Comparison of ENCODE assay signal across 7 cellular contexts in genomic region chr16:15641753-15642556, GRCh38. TPM values are rescaled to one million over a fixed set of nuclear protein-coding genes. Genes with fewer than 3 reads are reported as not detected.
DNase-seq lines count a peak whose midpoint lies in the region; ATAC-seq and TF ChIP-seq lines count a peak whose summit lies in the region.

No MANE protein-coding gene starts in this region.

- H3K4me3 ChIP-seq in HCT116 (replicated peaks in 1 of 2; ENCODE audit: low read depth in 1 of 2, low read length in 2 of 2) (peak overlapping the region; percentile 72 to 76), iPS-11a (ENCODE audit: low read depth, low read length) (peak overlapping the region; percentile 87)

- peak overlapping the region; percentile 84 for H3K4me3 Mint-ChIP-seq in activated B cell treated with CpG ODN at 0.5 μM for 24 hours
- peak overlapping the region; percentile 78 for H3K4me3 Mint-ChIP-seq in stimulated activated memory B cell treated with anti-CD40 and anti-IgM and Interleukin-4, amounts not matched to agents 10 μg/mL and 1 μg/mL and 100 μg/mL, for 72 hours

- peaks cover 43% of the 10 kb centered on the region for H3K36me3 Mint-ChIP-seq in activated B cell treated with CpG ODN at 0.5 μM for 24 hours (ENCODE audit: low read depth)
- H3K36me3 Mint-ChIP-seq in stimulated activated memory B cell treated with anti-CD40 and anti-IgM and Interleukin-4, amounts not matched to agents 10 μg/mL and 1 μg/mL and 100 μg/mL, for 72 hours, result peaks cover 22% of the 10 kb centered on the region

- POLR2A ChIA-PET in HCT116 (lab: Charles Lee), result interaction anchor here (1.0 to 3.7 kb wide), 4 partner anchors 28 to 91 kb away, joined by 4 to 18 read pairs (median 6); no protein-coding TSS in a partner anchor
- POLR2A ChIA-PET in activated B cell treated with CpG ODN at 0.5 μM for 24 hours (lab: Charles Lee), result interaction anchor here (0.5 to 7.3 kb wide), 16 partner anchors 10 to 365 kb away, joined by 3 to 142 read pairs (median 6); partner anchors contain the start of genes BMERB1, CEP20 and NDE1
- POLR2A ChIA-PET in GM10248 (lab: Yijun Ruan, JAX), result no interaction called here

- TF ChIP-seq CTCF in HCT116 (IDR thresholded peaks at IDR 0.05 in 2 of 3, conservative IDR thresholded peaks at IDR 0.05 in 1 of 3; ENCODE audit: borderline replicate concordance in 1 of 3, insufficient read depth in 1 of 3, low read depth in 2 of 3, low read length in 2 of 3) (no peak), activated B cell treated with CpG ODN at 0.5 μM for 24 hours (IDR thresholded peaks at IDR 0.05) (no peak), GM13977 (IDR thresholded peaks at IDR 0.05; ENCODE audit: extremely low read depth, insufficient read depth, missing control alignments) (no peak), GM10248 (IDR thresholded peaks at IDR 0.05; ENCODE audit: control extremely low read depth, extremely low read depth, low read depth, missing control alignments) (no peak)

- intact Hi-C loops in HCT116 (cut with micrococcal nuclease), result loop anchor here (2.0 kb wide), 2 partner anchors 51 to 147 kb away; no protein-coding TSS in a partner anchor
- intact Hi-C loops in activated B cell treated with CpG ODN at 0.5 μM for 24 hours (cut with micrococcal nuclease), result loop anchor here (1.0 to 10.0 kb wide), 4 partner anchors 10 to 1010 kb away; partner anchors contain the start of genes BFAR, CEP20 and PARN

- no peaks in the 10 kb centered on the region for H3K27me3 Mint-ChIP-seq in activated B cell treated with CpG ODN at 0.5 μM for 24 hours
- H3K27me3 Mint-ChIP-seq in stimulated activated memory B cell treated with anti-CD40 and anti-IgM and Interleukin-4, amounts not matched to agents 10 μg/mL and 1 μg/mL and 100 μg/mL, for 72 hours, result no peaks in the 10 kb centered on the region

- H3K4me1 Mint-ChIP-seq in activated B cell treated with CpG ODN at 0.5 μM for 24 hours, result peaks cover 83% of the 10 kb centered on the region
- H3K4me1 Mint-ChIP-seq in stimulated activated memory B cell treated with anti-CD40 and anti-IgM and Interleukin-4, amounts not matched to agents 10 μg/mL and 1 μg/mL and 100 μg/mL, for 72 hours, result peaks cover 70% of the 10 kb centered on the region

- no peak for TF ChIP-seq POLR2A in HCT116 (IDR thresholded peaks at IDR 0.05; ENCODE audit: borderline replicate concordance, extremely low read depth, insufficient read depth, insufficient read length)

- TF ChIP-seq RAD21 in HCT116 (IDR thresholded peaks at IDR 0.05; ENCODE audit: low read depth), result no peak

- ATAC-seq in HCT116, result no peak
- ATAC-seq in activated B cell treated with CpG ODN at 0.5 μM for 24 hours (ENCODE audit: low read depth), result no peak
- no peak for ATAC-seq in stimulated activated memory B cell treated with anti-CD40 and anti-IgM and Interleukin-4, amounts not matched to agents 10 μg/mL and 1 μg/mL and 100 μg/mL, for 72 hours

- H2AFZ ChIP-seq in HCT116 (ENCODE audit: low read depth, low read length, poor library complexity, severe bottlenecking), result no peak overlapping the region

- DNase-seq in HCT116 (ENCODE audit: low read depth, low spot score) (no peak), activated B cell treated with CpG ODN at 0.5 μM for 24 hours (no peak), GM13977 (ENCODE audit: low spot score) (no peak), GM10248 (ENCODE audit: extremely low spot score) (no peak), AG20443 (ENCODE audit: low spot score) (no peak)

- peaks cover 33 to 43% of the 10 kb centered on the region in 2 experiments for H3K4me1 ChIP-seq in HCT116 (ENCODE audit: control insufficient read depth in 1 of 2, insufficient read depth in 2 of 2, low read length in 2 of 2)

- no peaks in the 10 kb centered on the region for H3K9me3 ChIP-seq in HCT116 (ENCODE audit: control insufficient read depth in 1 of 2, insufficient read depth in 1 of 2, low read depth in 1 of 2, low read length in 2 of 2)

- peaks cover 31% of the 10 kb centered on the region for H3K79me2 ChIP-seq in HCT116 (ENCODE audit: insufficient read depth, low read length)

- no peaks in the 10 kb centered on the region for H3K9me2 ChIP-seq in HCT116 (ENCODE audit: insufficient read depth)

- H3K27ac ChIP-seq in HCT116 (ENCODE audit: low read depth, low read length), result peak overlapping the region; percentile 74

- no peaks in the 10 kb centered on the region for H3K27me3 ChIP-seq in HCT116 (ENCODE audit: insufficient read depth, low read length)

- RAD21 ChIA-PET in HCT116 (lab: Charles Lee; ENCODE audit: low non-redundant PET in 1 of 2, low total read pairs in 2 of 2, uncharacterized antibody in 2 of 2, unreplicated experiment in 2 of 2), result interaction anchor here in 1 of 2 experiments (0.7 kb wide), 1 partner anchor 52 kb away, joined by 3 read pairs; no protein-coding TSS in a partner anchor

- in situ Hi-C loops in GM13977 (cut with MboI; ENCODE audit: low pct_unique_long_range_greater_than_20kb, low sequenced_read_pairs, unreplicated experiment), result no loop called here

- no peaks in the 10 kb centered on the region for H3K9me3 Mint-ChIP-seq in activated B cell treated with CpG ODN at 0.5 μM for 24 hours
- H3K9me3 Mint-ChIP-seq in stimulated activated memory B cell treated with anti-CD40 and anti-IgM and Interleukin-4, amounts not matched to agents 10 μg/mL and 1 μg/mL and 100 μg/mL, for 72 hours, result no peaks in the 10 kb centered on the region

- CTCF ChIA-PET in HCT116 (lab: Charles Lee), result no interaction called here
- CTCF ChIA-PET in activated B cell treated with CpG ODN at 0.5 μM for 24 hours (lab: Charles Lee), result interaction anchor here (0.7 to 4.0 kb wide), 12 partner anchors 7 to 218 kb away, joined by 3 to 20 read pairs (median 5); no protein-coding TSS in a partner anchor
- CTCF ChIA-PET in GM10248 (lab: Yijun Ruan, JAX), result interaction anchor here (1.0 to 3.3 kb wide), 9 partner anchors 8 to 64 kb away, joined by 3 to 21 read pairs (median 4); no protein-coding TSS in a partner anchor

- H3K9ac ChIP-seq in HCT116 (ENCODE audit: low read length), result peak overlapping the region; percentile 90

- peak overlapping the region; percentile 81 for H3K4me2 ChIP-seq in HCT116 (ENCODE audit: low read length)

- peak overlapping the region; percentile 98 for H3K27ac Mint-ChIP-seq in activated B cell treated with CpG ODN at 0.5 μM for 24 hours
- H3K27ac Mint-ChIP-seq in stimulated activated memory B cell treated with anti-CD40 and anti-IgM and Interleukin-4, amounts not matched to agents 10 μg/mL and 1 μg/mL and 100 μg/mL, for 72 hours, result peak overlapping the region; percentile 99

- no peaks in the 10 kb centered on the region for H4K20me1 ChIP-seq in HCT116 (ENCODE audit: insufficient read depth)

- H3K36me3 ChIP-seq in HCT116 (ENCODE audit: control insufficient read depth in 1 of 2, insufficient read depth in 2 of 2, low read length in 2 of 2), result peaks cover 9 to 14% of the 10 kb centered on the region in 2 experiments

- TSS peak; percentile 45 for BruUV-seq in HCT116 (replicated peaks; lab: Mats Ljungman, UMichigan)

TF ChIP-seq in HCT116, 20 proteins besides CTCF, POLR2A, EP300 and RAD21:
- TF ChIP-seq EGR1 (IDR thresholded peaks at IDR 0.05; ENCODE audit: low read depth), result no peak
- 0 out of 2 replicates have a peak, but pooled peaks have one; percentile 14 for TF ChIP-seq JUND (IDR thresholded peaks at IDR 0.05)

RNA-seq across cellular contexts. Expression of gene MARF1, which starts 1.0 kb away (rescaled TPM):
- 59.4 TPM for total RNA-seq in HCT116 (2021; ENCODE audit: unreplicated experiment)
- polyA plus RNA-seq in HCT116 (2012), result 22.0 and 22.9 TPM in 2 replicates
- total RNA-seq in activated B cell treated with CpG ODN at 0.5 μM for 24 hours, result 160 and 186 TPM in 2 replicates

RNA-seq across cellular contexts. Expression of gene NDE1, which starts 8.1 kb away (rescaled TPM):
- total RNA-seq in HCT116 (2021; ENCODE audit: unreplicated experiment) (103 TPM), activated B cell treated with CpG ODN at 0.5 μM for 24 hours (140 and 163 TPM in 2 replicates)
- polyA plus RNA-seq in HCT116 (2012), result 70.0 and 86.2 TPM in 2 replicates
